ENCODE assay signal across 1 cellular context in genomic region chr14:24417832-24418491, GRCh38.
TF ChIP-seq lines count a peak whose summit lies in the region.

No MANE protein-coding gene starts in this region.

TF ChIP-seq in endothelial cell of umbilical vein, 7 proteins besides CTCF, POLR2A, EP300 and RAD21:
- TF ChIP-seq JUN (IDR thresholded peaks at IDR 0.05; ENCODE audit: borderline replicate concordance, insufficient read depth, insufficient read length, low read depth), result no peak
- TF ChIP-seq MYC (IDR thresholded peaks at IDR 0.05; ENCODE audit: low read depth, low read length), result no peak
- TF ChIP-seq POLR2AphosphoS5 (IDR thresholded peaks at IDR 0.05; ENCODE audit: insufficient read depth, low read depth, low read length), result no peak
- TF ChIP-seq, protein P1, sequence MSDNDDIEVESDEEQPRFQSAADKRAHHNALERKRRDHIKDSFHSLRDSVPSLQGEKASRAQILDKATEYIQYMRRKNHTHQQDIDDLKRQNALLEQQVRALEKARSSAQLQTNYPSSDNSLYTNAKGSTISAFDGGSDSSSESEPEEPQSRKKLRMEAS (IDR thresholded peaks at IDR 0.05; ENCODE audit: insufficient read depth, insufficient read length), result no peak
- TF ChIP-seq GATA2 (IDR thresholded peaks at IDR 0.05; ENCODE audit: insufficient read depth, insufficient read length, low read depth, low read length), result no peak
- TF ChIP-seq FOS (IDR thresholded peaks at IDR 0.05; ENCODE audit: borderline replicate concordance, insufficient read depth, low read length), result no peak
- TF ChIP-seq EZH2 (IDR thresholded peaks at IDR 0.05; ENCODE audit: borderline replicate concordance, low read depth, low read length, severe bottlenecking), result no peak
